In the genomic region with DNA sequence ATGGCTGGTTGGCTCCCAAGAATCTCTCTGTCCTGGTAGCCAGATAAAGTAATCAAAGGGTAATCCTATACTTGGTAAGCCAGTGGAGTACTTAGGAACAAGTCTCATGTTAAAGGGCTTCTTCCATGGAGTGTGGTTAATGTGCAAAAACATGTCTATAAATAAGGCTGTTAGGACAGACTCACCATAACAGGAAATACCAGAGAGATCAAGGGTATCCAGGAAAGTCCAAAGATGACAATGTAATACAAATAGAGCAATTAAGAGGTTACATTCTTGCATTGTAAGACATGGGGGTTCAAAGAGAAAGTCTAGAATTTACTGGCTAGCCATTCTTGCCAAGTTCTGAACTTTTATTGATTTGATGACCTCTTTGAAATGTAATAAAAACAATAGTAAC, we compare ENCODE assay signal across 13 cellular contexts.
DNase-seq lines count a peak whose midpoint lies in the region; ATAC-seq and TF ChIP-seq lines count a peak whose summit lies in the region.
"Had no signal": no experiment of that assay in that cellular context is flagged by ENCODE, and none has a peak within 500 bp of the region (broad histone marks: within the 10 kb centered on the region; RNA-seq: fewer than 3 reads in every experiment).

No MANE protein-coding gene starts in this region.

- no peak overlapping the region for H2BK5ac ChIP-seq in neuronal stem cell (ENCODE audit: low read length)

- no peak overlapping the region for H3K18ac ChIP-seq in neuronal stem cell (ENCODE audit: low read length)

- peak; percentile 53 for DNase-seq in HFFc6
- peak; percentile 81 for DNase-seq in choroid plexus epithelial cell (ENCODE audit: low read depth)
- DNase-seq in kidney tubule cell (ENCODE audit: low spot score), result peak; percentile 50
- DNase-seq in neuronal stem cell (ENCODE audit: low spot score), result no peak
- no peak for DNase-seq in SHP77 treated with DMSO at 0.1 percent for 48 hours (lab: John Stamatoyannopoulos, UW)
- DNase-seq: body of pancreas, NCI-H1092, NCI-H82, T-helper 2 cell had no signal

- no peak overlapping the region for H3K23ac ChIP-seq in neuronal stem cell (ENCODE audit: low read depth, low read length, poor library complexity)

- no peak overlapping the region for H2BK120ac ChIP-seq in neuronal stem cell (ENCODE audit: low read depth, low read length)

- ATAC-seq in GM19324 (IDR thresholded peaks at IDR 0.05; ENCODE audit: low FRiP score, unreplicated experiment), result no peak
- ATAC-seq in HG03439 (IDR thresholded peaks at IDR 0.05; ENCODE audit: unreplicated experiment), result no peak
- ATAC-seq: body of pancreas had no signal

- H3K9me3 ChIP-seq in neuronal stem cell (replicated peaks in 1 of 2; ENCODE audit: control insufficient read depth in 2 of 2, insufficient read depth in 1 of 2, low read depth in 1 of 2, low read length in 2 of 2), result no peaks in the 10 kb centered on the region
- H3K9me3 ChIP-seq: BLaER1, body of pancreas had no signal

- H3K27me3 ChIP-seq in ACC112 (ENCODE audit: insufficient read depth, low read length) (no peaks in the 10 kb centered on the region), neuronal stem cell (ENCODE audit: control insufficient read depth in 3 of 3, insufficient read depth in 3 of 3, low read depth in 1 of 3, low read length in 3 of 3) (no peaks in the 10 kb centered on the region)
- H3K27me3 ChIP-seq: body of pancreas had no signal

- no peak overlapping the region for H3K4ac ChIP-seq in neuronal stem cell (ENCODE audit: low read length)

- H3K14ac ChIP-seq in neuronal stem cell (ENCODE audit: low read length), result no peak overlapping the region

- no peak overlapping the region for H2BK15ac ChIP-seq in neuronal stem cell (ENCODE audit: low read length)

- H3K36me3 Mint-ChIP-seq in HFFc6 (ENCODE audit: low read depth), result peaks cover 5% of the 10 kb centered on the region; the same call in 1 of the 2 replicates

- no peaks in the 10 kb centered on the region for H3K79me2 ChIP-seq in ACC112 (ENCODE audit: control insufficient read depth, insufficient read depth, low read length, unreplicated experiment)

- no peak overlapping the region for H3K9ac ChIP-seq in neuronal stem cell (ENCODE audit: low read depth, low read length, poor library complexity)
- H3K9ac ChIP-seq: BLaER1 had no signal

- H3K27ac ChIP-seq in ACC112 (ENCODE audit: low read depth, low read length), result peak overlapping the region; percentile 47
- no peak overlapping the region for H3K27ac ChIP-seq in neuronal stem cell (replicated peaks; ENCODE audit: low read length)
- H3K27ac ChIP-seq: BLaER1, body of pancreas had no signal

- peaks cover 24% of the 10 kb centered on the region for H3K4me1 Mint-ChIP-seq in HFFc6 (ENCODE audit: low read depth)

- peak overlapping the region; percentile 29 for H3K27ac Mint-ChIP-seq in HFFc6

- no peaks in the 10 kb centered on the region for H3K36me3 ChIP-seq in ACC112 (ENCODE audit: insufficient read depth, low read length)
- peaks cover 0 to 76% of the 10 kb centered on the region in 2 donors for H3K36me3 ChIP-seq in neuronal stem cell (replicated peaks in 1 of 2; ENCODE audit: control insufficient read depth in 2 of 2, insufficient read depth in 2 of 2, low read length in 2 of 2)

- H3K4me3 ChIP-seq in ACC112 (ENCODE audit: low read depth, low read length), result no peak overlapping the region
- H3K4me3 ChIP-seq in choroid plexus epithelial cell (ENCODE audit: low read depth, low read length), result no peak overlapping the region
- no peak overlapping the region for H3K4me3 ChIP-seq in neuronal stem cell (ENCODE audit: low read length in 2 of 2)
- H3K4me3 ChIP-seq: BLaER1, body of pancreas had no signal

- no peak overlapping the region for H4K8ac ChIP-seq in neuronal stem cell (ENCODE audit: low read depth, low read length)

- H3K9me3 Mint-ChIP-seq in HFFc6, result no peaks in the 10 kb centered on the region

- no peak overlapping the region for H3K4me2 ChIP-seq in neuronal stem cell (ENCODE audit: insufficient read depth, low read length, poor library complexity, severe bottlenecking)
- H3K4me2 ChIP-seq: BLaER1 had no signal

- TF ChIP-seq CTCF in HFFc6 (IDR thresholded peaks at IDR 0.05) (no peak), choroid plexus epithelial cell (conservative IDR thresholded peaks at IDR 0.05; ENCODE audit: low read depth, low read length) (no peak)

- no peak overlapping the region for H2BK12ac ChIP-seq in neuronal stem cell (ENCODE audit: low read length)

- H4K91ac ChIP-seq in neuronal stem cell (ENCODE audit: low read depth, low read length, poor library complexity), result no peak overlapping the region

- no peak overlapping the region for H2AK5ac ChIP-seq in neuronal stem cell (ENCODE audit: low read depth, low read length)

- no peaks in the 10 kb centered on the region for H3K27me3 Mint-ChIP-seq in HFFc6 (ENCODE audit: insufficient read depth)

- no peak overlapping the region for H3K4me3 Mint-ChIP-seq in HFFc6

- H3K4me1 ChIP-seq in ACC112 (ENCODE audit: control insufficient read depth, insufficient read depth, low read length, unreplicated experiment) (peaks cover 22% of the 10 kb centered on the region), neuronal stem cell (ENCODE audit: control insufficient read depth in 2 of 2, insufficient read depth in 1 of 2, low read depth in 1 of 2, low read length in 2 of 2) (no peaks in the 10 kb centered on the region)
- H3K4me1 ChIP-seq: BLaER1, body of pancreas had no signal

- no peak overlapping the region for H2AFZ ChIP-seq in ACC112 (ENCODE audit: low read length, unreplicated experiment)
- H2AFZ ChIP-seq in neuronal stem cell (ENCODE audit: low read length), result no peak overlapping the region

- H3K79me1 ChIP-seq in neuronal stem cell (ENCODE audit: low read depth, low read length), result no peaks in the 10 kb centered on the region

Comparison
In these comparisons a context has a peak if more than half of its experiments do, and no peak if none do; other contexts are left out.
1. DNase-seq: peak in HFFc6 (single experiment), choroid plexus epithelial cell (single experiment) and kidney tubule cell (single experiment); none in neuronal stem cell (single experiment) and SHP77 treated with DMSO at 0.1 percent for 48 hours (single experiment).